ENCODE assay signal across 12 cellular contexts in the genomic region with DNA sequence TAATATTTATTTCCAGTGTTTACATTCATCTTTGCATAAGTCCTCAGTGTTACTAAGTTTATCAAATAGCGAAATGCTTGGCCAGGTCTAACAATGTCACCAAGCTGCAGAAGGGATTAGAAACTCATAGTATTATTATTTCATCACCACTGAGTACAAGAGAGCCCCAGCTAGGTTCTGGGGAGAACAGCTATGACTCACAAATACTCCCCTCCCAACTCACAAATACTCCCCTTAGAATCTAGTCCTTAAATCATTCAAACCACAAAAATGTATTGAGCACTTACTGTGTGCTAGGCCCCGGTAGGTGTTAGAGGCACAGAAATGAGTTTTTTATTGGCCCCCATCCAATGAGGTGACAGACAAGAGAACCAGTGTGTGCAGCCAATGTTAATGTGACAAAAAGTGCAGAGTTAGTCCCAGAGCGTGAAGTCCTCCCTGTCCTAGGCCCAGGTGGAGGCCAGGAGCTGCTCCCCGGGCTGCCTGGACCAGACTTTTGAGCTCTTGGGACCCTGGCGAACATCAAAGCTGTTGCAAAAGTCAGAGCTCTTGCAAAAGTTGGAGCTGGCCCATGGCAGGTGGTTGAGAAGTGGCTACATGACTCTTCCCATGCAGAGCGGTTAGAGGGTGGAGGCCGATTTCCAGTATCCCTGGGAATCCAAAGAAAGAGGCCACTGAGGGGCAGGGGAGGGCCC. TPM values are rescaled to one million over a fixed set of nuclear protein-coding genes. Genes with fewer than 3 reads are reported as not detected.
A peak's percentile ranks its signal among the peaks of the same experiment; 100 is the strongest.
DNase-seq lines count a peak whose midpoint lies in the region; ATAC-seq and TF ChIP-seq lines count a peak whose summit lies in the region.
"Had no signal": no experiment of that assay in that cellular context is flagged by ENCODE, and none has a peak within 500 bp of the region (broad histone marks: within the 10 kb centered on the region; RNA-seq: fewer than 3 reads in every experiment).

No MANE protein-coding gene starts in this region.

- POLR2A ChIA-PET in RWPE1 (lab: Yijun Ruan, JAX; ENCODE audit: low non-redundant PET): no interaction called here

- H3K4me2 ChIP-seq in mesendoderm (ENCODE audit: low read length): no peak overlapping the region

- no peaks in the 10 kb centered on the region for H3K79me2 ChIP-seq in mesendoderm (ENCODE audit: control insufficient read depth, insufficient read depth, low read length)

- H2BK120ac ChIP-seq in mesendoderm (ENCODE audit: low read depth, low read length): no peak overlapping the region

- no peak for TF ChIP-seq CTCF in RWPE1 (conservative IDR thresholded peaks at IDR 0.05; ENCODE audit: low read depth)

- no CpG with 5 or more reads among the region's 7 CpGs for WGBS in mesendoderm (ENCODE audit: extremely low coverage, insufficient coverage, low lambda C conversion rate)

- H3K4ac ChIP-seq in mesendoderm (ENCODE audit: low read depth, low read length): no peak overlapping the region

- no peak overlapping the region for H3K4me3 ChIP-seq in mesendoderm (ENCODE audit: low read length)

- H3K27ac Mint-ChIP-seq in immature natural killer cell: no peak overlapping the region
- H3K27ac Mint-ChIP-seq: natural killer cell treated with Interleukin-12 subunit alpha and Interleukin-12 subunit beta and Interleukin-15 and Interleukin-18, amount 100 ng/mL, for 72 hours had no signal

- no peaks in the 10 kb centered on the region for H3K36me3 ChIP-seq in mesendoderm (ENCODE audit: control insufficient read depth, insufficient read depth, low read length)

- H3K36me3 Mint-ChIP-seq in immature natural killer cell: peaks cover 0 to 3% (median 0%) of the 10 kb centered on the region in 3 donors
- H3K36me3 Mint-ChIP-seq: natural killer cell treated with Interleukin-12 subunit alpha and Interleukin-12 subunit beta and Interleukin-15 and Interleukin-18, amount 100 ng/mL, for 72 hours had no signal

- no peaks in the 10 kb centered on the region for H3K79me1 ChIP-seq in mesendoderm (ENCODE audit: low read length)

- H3K18ac ChIP-seq in mesendoderm (ENCODE audit: low read length): no peak overlapping the region

- H3K27me3 Mint-ChIP-seq in immature natural killer cell (ENCODE audit: low read depth in 3 of 3): peaks cover 2% of the 10 kb centered on the region in 3 donors
- H3K27me3 Mint-ChIP-seq: natural killer cell treated with Interleukin-12 subunit alpha and Interleukin-12 subunit beta and Interleukin-15 and Interleukin-18, amount 100 ng/mL, for 72 hours had no signal

- no peaks in the 10 kb centered on the region for H3K27me3 ChIP-seq in mesendoderm (ENCODE audit: insufficient read depth, low read length, poor library complexity)

- H2BK15ac ChIP-seq in mesendoderm (replicated peaks; ENCODE audit: low read depth): no peak overlapping the region

- H4K5ac ChIP-seq in mesendoderm (ENCODE audit: low read length): no peak overlapping the region

- H2BK5ac ChIP-seq in mesendoderm (ENCODE audit: low read length): no peak overlapping the region

- no peak overlapping the region for H3K4me3 Mint-ChIP-seq in immature natural killer cell
- H3K4me3 Mint-ChIP-seq: natural killer cell treated with Interleukin-12 subunit alpha and Interleukin-12 subunit beta and Interleukin-15 and Interleukin-18, amount 100 ng/mL, for 72 hours had no signal

- H3K27ac ChIP-seq in RWPE1 (peak overlapping the region; percentile 23; the same call in 1 of the 2 replicates), mesendoderm (ENCODE audit: low read depth, low read length) (no peak overlapping the region)
- H3K27ac ChIP-seq: 22Rv1 had no signal

- DNase-seq in DMS 273 (lab: John Stamatoyannopoulos, UW; ENCODE audit: unreplicated experiment) (peak; percentile 37), DMS 273 treated with DMSO at 0.1 percent for 48 hours (lab: John Stamatoyannopoulos, UW) (no peak), RWPE1 (ENCODE audit: low spot score) (peak; percentile 47), renal cortical epithelial cell (ENCODE audit: low read depth) (peak; percentile 28), mesendoderm (no peak), immature natural killer cell (no peak), SK-N-DZ (ENCODE audit: low spot score) (no peak)
- DNase-seq: activated naive CD4-positive, alpha-beta T cell; MM.1S had no signal

- no peak overlapping the region for H3K56ac ChIP-seq in mesendoderm (ENCODE audit: low read length)

- CTCF ChIA-PET in RWPE1 (lab: Yijun Ruan, JAX): interaction anchor here (1.7 kb wide), 1 partner anchor 31 kb away, joined by 4 read pairs; no protein-coding TSS in a partner anchor

- H3K4me1 Mint-ChIP-seq in immature natural killer cell: peaks cover 17 to 19% of the 10 kb centered on the region in 2 donors

- H2AK5ac ChIP-seq in mesendoderm (ENCODE audit: low read length): no peak overlapping the region

- no peak overlapping the region for H3K9ac ChIP-seq in mesendoderm (ENCODE audit: low read length)

- no peak overlapping the region for H3K23ac ChIP-seq in mesendoderm (ENCODE audit: low read length)

- peak; percentile 65 for ATAC-seq in HG02870 (IDR thresholded peaks at IDR 0.05; ENCODE audit: unreplicated experiment)
- ATAC-seq: natural killer cell treated with Interleukin-12 subunit alpha and Interleukin-12 subunit beta and Interleukin-15 and Interleukin-18, amount 100 ng/mL, for 72 hours had no signal

- H3K9me3 Mint-ChIP-seq in immature natural killer cell: no peaks in the 10 kb centered on the region
- H3K9me3 Mint-ChIP-seq: natural killer cell treated with Interleukin-12 subunit alpha and Interleukin-12 subunit beta and Interleukin-15 and Interleukin-18, amount 100 ng/mL, for 72 hours had no signal

- H4K8ac ChIP-seq in mesendoderm (ENCODE audit: low read depth, low read length): no peak overlapping the region

- no peaks in the 10 kb centered on the region for H3K4me1 ChIP-seq in mesendoderm (ENCODE audit: control insufficient read depth, low read depth, low read length)

RNA-seq across cellular contexts. Expression of a gene that starts 9.8 kb away (rescaled TPM):
- 18.9 and 24.5 TPM in 2 replicates for total RNA-seq in renal cortical epithelial cell
- 13.7 TPM for polyA plus RNA-seq in mesendoderm (2013, experiment 1 of 2)
- polyA plus RNA-seq in mesendoderm (2013, experiment 2 of 2): 12.8 TPM
- 1 to 10 TPM in 1 of 3 donors, under 1 TPM in 1, not detected in 1; 0.83 to 1.9 TPM for polyA plus RNA-seq in immature natural killer cell
- 2.7 and 3.6 TPM in 2 replicates for polyA plus RNA-seq in SK-N-DZ (2014; cell fraction: cytosol; rRNA removed)
- 2.8 and 8.0 TPM in 2 replicates for polyA plus RNA-seq in SK-N-DZ (2014; cell fraction: nucleus; rRNA removed)

Comparison
In these comparisons a context has a peak if more than half of its experiments do, and no peak if none do; other contexts are left out.
1. DNase-seq: peak in DMS 273 (single experiment), RWPE1 (single experiment) and renal cortical epithelial cell (single experiment); none in DMS 273 treated with DMSO at 0.1 percent for 48 hours (single experiment), mesendoderm (single experiment), immature natural killer cell (0 of 3) and SK-N-DZ (single experiment).